Comparison of ENCODE assay signal across 8 cellular contexts in genomic region chr6:3226422-3227362, GRCh38. TPM values are rescaled to one million over a fixed set of nuclear protein-coding genes. Genes with fewer than 3 reads are reported as not detected.
DNase-seq lines count a peak whose midpoint lies in the region; ATAC-seq and TF ChIP-seq lines count a peak whose summit lies in the region.

No MANE protein-coding gene starts in this region.

- H3K27ac ChIP-seq in CD8-positive, alpha-beta memory T cell (ENCODE audit: low read depth, low read length): no peak overlapping the region
- H3K27ac ChIP-seq in esophagus (ENCODE audit: low read depth in 2 of 2, low read length in 1 of 2): no peak overlapping the region
- H3K27ac ChIP-seq in neural cell (ENCODE audit: low read length): peak overlapping the region; percentile 100

- H3K9ac ChIP-seq in neural cell (ENCODE audit: low read length): peak overlapping the region; percentile 100

- ATAC-seq in GM21529 (IDR thresholded peaks at IDR 0.05; ENCODE audit: unreplicated experiment) (no peak), GM18867 (IDR thresholded peaks at IDR 0.05; ENCODE audit: unreplicated experiment) (no peak)

- DNase-seq in CD8-positive, alpha-beta memory T cell: peak in 1 of 5 donors; percentile 14
- DNase-seq in HK-2 (ENCODE audit: unreplicated experiment) (peak; percentile 40), T-helper 9 cell (peak; percentile 16), cerebellum (ENCODE audit: low spot score) (no peak)

- no peaks in the 10 kb centered on the region for H3K9me3 ChIP-seq in CD8-positive, alpha-beta memory T cell (ENCODE audit: low read length)
- no peaks in the 10 kb centered on the region for H3K9me3 ChIP-seq in esophagus (ENCODE audit: control insufficient read depth in 2 of 2, insufficient read depth in 1 of 2, low read depth in 1 of 2, low read length in 1 of 2)
- H3K9me3 ChIP-seq in neural cell (ENCODE audit: low read length): no peaks in the 10 kb centered on the region

- WGBS in esophagus, 2 donors: 5% methylated on average over 49 to 55 of the region's 55 CpGs

- H3K79me2 ChIP-seq in neural cell (replicated peaks; ENCODE audit: insufficient read depth, low read length): peaks cover 74% of the 10 kb centered on the region

- peak overlapping the region; percentile 84 for H3K4me2 ChIP-seq in neural cell (ENCODE audit: low read length)

- no peak for TF ChIP-seq RAD21 in neural cell (conservative IDR thresholded peaks at IDR 0.05)

- H3F3A ChIP-seq in neural cell (ENCODE audit: insufficient read depth, low read length, poor library complexity, severe bottlenecking): peaks cover 10% of the 10 kb centered on the region

- peaks cover 57 to 59% of the 10 kb centered on the region in 2 donors for H3K27me3 Mint-ChIP-seq in CD8-positive, alpha-beta memory T cell

- H4K20me1 ChIP-seq in neural cell (ENCODE audit: insufficient read depth): peaks cover 34% of the 10 kb centered on the region

- H3K36me3 Mint-ChIP-seq in CD8-positive, alpha-beta memory T cell: no peaks in the 10 kb centered on the region

- H3K4me1 ChIP-seq in CD8-positive, alpha-beta memory T cell (ENCODE audit: insufficient read depth, low read length): peaks cover 50% of the 10 kb centered on the region
- peaks cover 4 to 27% of the 10 kb centered on the region in 2 donors for H3K4me1 ChIP-seq in esophagus (ENCODE audit: control insufficient read depth in 2 of 2, insufficient read depth in 2 of 2, low read length in 1 of 2)

- peak overlapping the region; percentile 37 for H3K4me3 ChIP-seq in CD8-positive, alpha-beta memory T cell (ENCODE audit: low read length)
- H3K4me3 ChIP-seq in esophagus (ENCODE audit: low read depth in 1 of 2, low read length in 2 of 2): peak overlapping the region; percentile 35 to 39
- peak overlapping the region; percentile 82 for H3K4me3 ChIP-seq in neural cell (ENCODE audit: low read length)

- H3K4me3 Mint-ChIP-seq in CD8-positive, alpha-beta memory T cell: peak overlapping the region; percentile 30 to 79 (median 73)

- POLR2A ChIA-PET in CD8-positive, alpha-beta memory T cell (lab: Charles Lee): no interaction called here

- TF ChIP-seq EP300 in neural cell (conservative IDR thresholded peaks at IDR 0.05; ENCODE audit: poor library complexity, severe bottlenecking): no peak

- no peaks in the 10 kb centered on the region for H3K9me2 ChIP-seq in neural cell (ENCODE audit: insufficient read depth, low read length)

- H3K9me3 Mint-ChIP-seq in CD8-positive, alpha-beta memory T cell: peaks cover 0 to 3% (median 0%) of the 10 kb centered on the region in 5 donors

- peaks cover 53% of the 10 kb centered on the region for H3K27me3 ChIP-seq in CD8-positive, alpha-beta memory T cell (ENCODE audit: insufficient read depth, low read length, poor library complexity, severe bottlenecking)
- H3K27me3 ChIP-seq in esophagus (ENCODE audit: control insufficient read depth in 1 of 2, insufficient read depth in 2 of 2, low read length in 2 of 2): peaks cover 0 to 26% of the 10 kb centered on the region in 2 donors
- no peaks in the 10 kb centered on the region for H3K27me3 ChIP-seq in neural cell (ENCODE audit: insufficient read depth, low read depth, low read length)

- no peak for TF ChIP-seq CTCF in neural cell (IDR thresholded peaks at IDR 0.05; ENCODE audit: poor library complexity, severe bottlenecking)

- no peaks in the 10 kb centered on the region for H3K36me3 ChIP-seq in CD8-positive, alpha-beta memory T cell (ENCODE audit: insufficient read depth, low read length)
- H3K36me3 ChIP-seq in esophagus (ENCODE audit: control insufficient read depth in 2 of 2, insufficient read depth in 2 of 2, low read length in 1 of 2) (no peaks in the 10 kb centered on the region), neural cell (ENCODE audit: insufficient read depth, low read length) (peaks cover 18% of the 10 kb centered on the region)

- no peak overlapping the region for H3K27ac Mint-ChIP-seq in CD8-positive, alpha-beta memory T cell

- peaks cover 31 to 49% (median 49%) of the 10 kb centered on the region in 3 donors for H3K4me1 Mint-ChIP-seq in CD8-positive, alpha-beta memory T cell

- no peak overlapping the region for H2AFZ ChIP-seq in neural cell (ENCODE audit: low read depth, low read length)

- CTCF ChIA-PET in CD8-positive, alpha-beta memory T cell (lab: Charles Lee): interaction anchor here (1.1 kb wide), 1 partner anchor 64 kb away, joined by 5 read pairs; no protein-coding TSS in a partner anchor

TF ChIP-seq in neural cell, 6 proteins besides CTCF, POLR2A, EP300 and RAD21:
- no peak for TF ChIP-seq EZH2 (IDR thresholded peaks at IDR 0.05; ENCODE audit: borderline replicate concordance, insufficient read depth, low read length, poor library complexity, severe bottlenecking)
- no peak for TF ChIP-seq SMC3 (conservative IDR thresholded peaks at IDR 0.05; ENCODE audit: poor library complexity)
- TF ChIP-seq TAF1 (IDR thresholded peaks at IDR 0.05; ENCODE audit: low read depth): no peak
- TF ChIP-seq POLR2AphosphoS5 (IDR thresholded peaks at IDR 0.05): no peak
- TF ChIP-seq REST (IDR thresholded peaks at IDR 0.05; ENCODE audit: borderline replicate concordance): peak; percentile 25
- peak; percentile 47 for TF ChIP-seq MXI1 (conservative IDR thresholded peaks at IDR 0.05; ENCODE audit: poor library complexity, severe bottlenecking)

RNA-seq across cellular contexts. Expression of gene TUBB2B, which starts 0.8 kb away (rescaled TPM):
- under 1 TPM in 1 of 2 experiments, not detected in 1; 0.13 TPM for total RNA-seq in CD8-positive, alpha-beta memory T cell
- polyA plus RNA-seq in CD8-positive, alpha-beta memory T cell: 0.59 TPM
- 1 to 10 TPM; 1.6 to 8.4 TPM for polyA plus RNA-seq in esophagus
- 3,172 and 3,711 TPM in 2 replicates for polyA plus RNA-seq in neural cell
- 2,433 and 2,771 TPM in 2 replicates for polyA minus RNA-seq in neural cell
- total RNA-seq in cerebellum: 1,395 TPM

RNA-seq across cellular contexts. Expression of gene PSMG4, which starts 32.1 kb away (rescaled TPM):
- total RNA-seq in CD8-positive, alpha-beta memory T cell: 10 to 100 TPM; 24.4 to 25.2 TPM
- 50.4 TPM for polyA plus RNA-seq in CD8-positive, alpha-beta memory T cell
- 10 to 100 TPM; 31.6 to 33.3 TPM for polyA plus RNA-seq in esophagus
- 52.0 and 53.8 TPM in 2 replicates for polyA plus RNA-seq in neural cell
- polyA minus RNA-seq in neural cell: 59.2 and 75.0 TPM in 2 replicates
- 40.9 TPM for total RNA-seq in cerebellum

Comparison
In these comparisons a context has a peak if more than half of its experiments do, and no peak if none do; other contexts are left out.
1. RNA of gene TUBB2B, which starts 0.8 kb away (polyA plus RNA-seq): 3,172 to 3,711 TPM in neural cell; 1.6 to 8.4 TPM in esophagus and 0.59 TPM in CD8-positive, alpha-beta memory T cell (single experiment); every median in the first group is over 100 times any median in the second.
2. Peak in every context shown above with its lines, with median percentiles within 50 percentile points of each other: H3K4me3 ChIP-seq.